ENCODE assay signal across 8 cellular contexts in the genomic region with DNA sequence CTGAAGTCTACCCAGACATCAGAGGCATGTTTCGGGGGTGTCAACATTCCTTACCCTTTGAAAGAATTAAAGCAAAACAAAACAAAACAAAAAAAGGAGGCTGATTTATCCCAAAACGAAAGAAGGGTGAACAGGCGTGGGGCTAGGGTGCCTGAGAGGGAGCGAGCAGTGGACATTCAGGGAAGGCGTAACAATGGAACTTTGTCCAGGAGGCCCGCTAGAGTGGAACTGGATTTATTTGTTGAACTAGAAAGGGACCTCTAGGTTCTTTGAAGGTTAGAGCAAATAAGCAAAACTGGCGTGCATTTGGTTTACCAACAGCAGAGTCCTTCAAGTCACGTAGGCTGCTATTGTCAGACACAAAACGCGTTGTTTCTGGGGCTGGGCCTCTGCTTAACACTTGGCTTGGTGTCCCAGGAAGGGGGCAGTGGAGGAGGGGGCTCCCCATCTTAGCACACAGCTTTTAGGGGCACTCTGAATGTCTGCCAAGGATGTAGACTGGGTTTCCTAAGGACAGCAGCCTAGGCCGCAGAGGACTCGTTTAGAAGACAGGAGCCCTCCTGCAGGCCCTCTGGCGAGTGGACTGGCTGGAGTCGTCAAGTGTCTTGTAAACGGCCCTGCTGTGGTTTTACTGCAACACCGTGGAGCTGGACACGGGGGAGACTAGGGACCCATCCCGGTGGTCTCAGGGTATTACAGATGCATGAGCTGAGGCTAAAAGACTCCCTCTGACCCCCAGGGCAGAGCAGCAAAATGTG.
A peak's percentile ranks its signal among the peaks of the same experiment; 100 is the strongest.
DNase-seq lines count a peak whose midpoint lies in the region; TF ChIP-seq lines count a peak whose summit lies in the region.

No MANE protein-coding gene starts in this region.

- DNase-seq in CD4-positive, alpha-beta memory T cell: no peak
- DNase-seq in SJSA1 (ENCODE audit: low read depth in 1 of 2, low spot score in 2 of 2) (no peak), fibroblast of the aortic adventitia (ENCODE audit: low read depth) (no peak), progenitor cell of endocrine pancreas (ENCODE audit: low spot score, unreplicated experiment) (no peak), GOT3 (lab: John Stamatoyannopoulos, UW) (no peak), NCI-H446 (lab: John Stamatoyannopoulos, UW) (no peak)
- DNase-seq in stimulated activated CD8-positive, alpha-beta memory T cell treated with anti-CD3 and anti-CD28 coated beads, Interleukin-4, amount 100 ng/mL, for 48 hours: no peak
- no peak for DNase-seq in activated naive CD4-positive, alpha-beta T cell (lab: John Stamatoyannopoulos, UW)

- peaks cover 8% of the 10 kb centered on the region for H3K4me1 ChIP-seq in CD4-positive, alpha-beta memory T cell (ENCODE audit: insufficient read depth, low read length)
- peaks cover 13% of the 10 kb centered on the region; the same call in 1 of the 2 replicates for H3K4me1 ChIP-seq in SJSA1 (replicated peaks)

- peak overlapping the region in 2 of 7 donors; percentile 81 to 82 for H3K27ac Mint-ChIP-seq in CD4-positive, alpha-beta memory T cell
- peak overlapping the region; percentile 93 for H3K27ac Mint-ChIP-seq in progenitor cell of endocrine pancreas

- no peaks in the 10 kb centered on the region for H3K36me3 ChIP-seq in CD4-positive, alpha-beta memory T cell (ENCODE audit: insufficient read depth, low read length)
- no peaks in the 10 kb centered on the region for H3K36me3 ChIP-seq in SJSA1

- no peaks in the 10 kb centered on the region for H3K27me3 Mint-ChIP-seq in CD4-positive, alpha-beta memory T cell
- peaks cover 13% of the 10 kb centered on the region for H3K27me3 Mint-ChIP-seq in progenitor cell of endocrine pancreas

- TF ChIP-seq CTCF in fibroblast of the aortic adventitia (IDR thresholded peaks at IDR 0.05; ENCODE audit: insufficient read depth, low read length): no peak
- TF ChIP-seq CTCF in progenitor cell of endocrine pancreas (IDR thresholded peaks at IDR 0.05; ENCODE audit: unreplicated experiment): no peak

- no peaks in the 10 kb centered on the region for H3K9me3 ChIP-seq in CD4-positive, alpha-beta memory T cell (ENCODE audit: control insufficient read depth in 1 of 2, low read length in 2 of 2)
- no peaks in the 10 kb centered on the region for H3K9me3 ChIP-seq in SJSA1 (replicated peaks)

- H3K4me3 Mint-ChIP-seq in CD4-positive, alpha-beta memory T cell: peak overlapping the region; percentile 76 to 91 (median 87)
- no peak overlapping the region for H3K4me3 Mint-ChIP-seq in progenitor cell of endocrine pancreas (ENCODE audit: low read depth)

- no peak overlapping the region for H3K27ac ChIP-seq in CD4-positive, alpha-beta memory T cell (ENCODE audit: low read depth, low read length)
- H3K27ac ChIP-seq in SJSA1: peak overlapping the region; percentile 85

- H3K9me3 Mint-ChIP-seq in CD4-positive, alpha-beta memory T cell: peaks cover 0 to 1% (median 0%) of the 10 kb centered on the region in 8 donors
- no peaks in the 10 kb centered on the region for H3K9me3 Mint-ChIP-seq in progenitor cell of endocrine pancreas (ENCODE audit: low read depth)

- POLR2A ChIA-PET in CD4-positive, alpha-beta memory T cell (lab: Charles Lee; ENCODE audit: partially characterized antibody): no interaction called here

- H3K27me3 ChIP-seq in CD4-positive, alpha-beta memory T cell (ENCODE audit: insufficient read depth, low read length): no peaks in the 10 kb centered on the region
- H3K27me3 ChIP-seq in SJSA1 (replicated peaks): no peaks in the 10 kb centered on the region

- intact Hi-C loops in CD4-positive, alpha-beta memory T cell (cut with micrococcal nuclease): no loop called here

- no peak overlapping the region for H3K4me3 ChIP-seq in CD4-positive, alpha-beta memory T cell (ENCODE audit: low read length in 2 of 2)
- H3K4me3 ChIP-seq in SJSA1 (peak overlapping the region; percentile 41), fibroblast of the aortic adventitia (ENCODE audit: low read depth, low read length) (peak overlapping the region; percentile 38)

- peaks cover 0 to 3% of the 10 kb centered on the region in 2 donors for H3K36me3 Mint-ChIP-seq in CD4-positive, alpha-beta memory T cell
- peaks cover 1% of the 10 kb centered on the region for H3K36me3 Mint-ChIP-seq in progenitor cell of endocrine pancreas (ENCODE audit: insufficient read depth)

- CTCF ChIA-PET in CD4-positive, alpha-beta memory T cell (lab: Charles Lee; ENCODE audit: partially characterized antibody): interaction anchor here (0.8 to 3.4 kb wide), 6 partner anchors 9 to 27 kb away, joined by 3 to 20 read pairs (median 3); no protein-coding TSS in a partner anchor

- peaks cover 7 to 28% (median 16%) of the 10 kb centered on the region in 4 donors for H3K4me1 Mint-ChIP-seq in CD4-positive, alpha-beta memory T cell
- peaks cover 26% of the 10 kb centered on the region for H3K4me1 Mint-ChIP-seq in progenitor cell of endocrine pancreas (ENCODE audit: low read depth)

Comparison
In these comparisons a context has a peak if more than half of its experiments do, and no peak if none do; other contexts are left out.
1. H3K4me3 ChIP-seq: peak in SJSA1 (single experiment) and fibroblast of the aortic adventitia (single experiment); none in CD4-positive, alpha-beta memory T cell (0 of 2).